Comparison of ENCODE assay signal across 8 cellular contexts in genomic region chr4:26857278-26858034, GRCh38. TPM values are rescaled to one million over a fixed set of nuclear protein-coding genes. Genes with fewer than 3 reads are reported as not detected.
DNase-seq lines count a peak whose midpoint lies in the region; ATAC-seq and TF ChIP-seq lines count a peak whose summit lies in the region.

No MANE protein-coding gene starts in this region.

- H3K4me3 ChIP-seq in PC-9, result peak overlapping the region; percentile 65
- H3K4me3 ChIP-seq in esophagus muscularis mucosa, result peak overlapping the region; percentile 66 to 76 (median 70)

- TF ChIP-seq POLR2A in esophagus muscularis mucosa (IDR thresholded peaks at IDR 0.05; ENCODE audit: low read depth), result no peak

- peak; percentile 91 for DNase-seq in DMS53 treated with DMSO at 0.1 percent for 48 hours (lab: John Stamatoyannopoulos, UW; ENCODE audit: unreplicated experiment)
- peak; percentile 70 to 92 for DNase-seq in PC-9
- peak; percentile 92 to 94 for DNase-seq in activated T-cell treated with anti-CD3 and anti-CD28 coated beads, Interleukin-2, amount 50 U/mL, for 48 hours
- peak; percentile 94 for DNase-seq in esophagus muscularis mucosa (ENCODE audit: extremely low spot score)
- peak; percentile 84 for DNase-seq in myocyte (ENCODE audit: low read depth)
- peak; percentile 83 for DNase-seq in stimulated activated CD8-positive, alpha-beta memory T cell treated with anti-CD3 and anti-CD28 coated beads, Interleukin-7, amount 100 ng/mL, for 24 hours (ENCODE audit: low read depth)

- no peaks in the 10 kb centered on the region for H4K20me1 ChIP-seq in PC-9 (ENCODE audit: insufficient read depth)

- TF ChIP-seq CTCF in PC-9 (conservative IDR thresholded peaks at IDR 0.05) (no peak), esophagus muscularis mucosa (IDR thresholded peaks at IDR 0.05) (peak in 1 of 3 experiments; percentile 14)

- H3K79me2 ChIP-seq in PC-9 (ENCODE audit: low read depth), result peaks cover 23% of the 10 kb centered on the region

- H3K36me3 ChIP-seq in PC-9 (ENCODE audit: low read depth), result no peaks in the 10 kb centered on the region
- H3K36me3 ChIP-seq in esophagus muscularis mucosa, result no peaks in the 10 kb centered on the region

- POLR2A ChIA-PET in PC-9 (lab: Charles Lee; ENCODE audit: unreplicated experiment), result interaction anchor here (0.6 kb wide), 4 partner anchors 11 to 805 kb away, joined by 3 to 7 read pairs (median 6); no protein-coding TSS in a partner anchor

- peak overlapping the region; percentile 96 for H3K4me2 ChIP-seq in PC-9

- WGBS in esophagus muscularis mucosa, result under 1% methylated on average over 34 of the region's 65 CpGs

- peaks cover 15% of the 10 kb centered on the region for H3K4me1 ChIP-seq in PC-9 (replicated peaks; ENCODE audit: insufficient read depth)
- peaks cover 17 to 35% (median 33%) of the 10 kb centered on the region in 4 donors for H3K4me1 ChIP-seq in esophagus muscularis mucosa

- peaks cover 19% of the 10 kb centered on the region for H3F3A ChIP-seq in PC-9 (ENCODE audit: insufficient read depth, low read depth)

- H3K27ac ChIP-seq in PC-9 (peak overlapping the region; percentile 30; the same call in 1 of the 2 replicates), esophagus muscularis mucosa (replicated peaks in 1 of 4) (peak overlapping the region; percentile 75 to 81 (median 80))

- no peak for TF ChIP-seq RAD21 in Ishikawa (IDR thresholded peaks at IDR 0.05; ENCODE audit: low read depth)

- CTCF ChIA-PET in PC-9 (lab: Charles Lee), result no interaction called here

- TF ChIP-seq EP300 in Ishikawa (IDR thresholded peaks at IDR 0.05; ENCODE audit: borderline replicate concordance), result no peak
- TF ChIP-seq EP300 in esophagus muscularis mucosa (IDR thresholded peaks at IDR 0.05), result no peak

- H3K9me2 ChIP-seq in PC-9 (ENCODE audit: insufficient read depth), result no peaks in the 10 kb centered on the region

- H3K27me3 ChIP-seq in PC-9 (ENCODE audit: insufficient read depth, low read depth) (no peaks in the 10 kb centered on the region), esophagus muscularis mucosa (no peaks in the 10 kb centered on the region)

- H2AFZ ChIP-seq in PC-9, result peak overlapping the region; percentile 100

- peak; percentile 38 for ATAC-seq in GM21619 (IDR thresholded peaks at IDR 0.05; ENCODE audit: unreplicated experiment)

- TSS peak; percentile 46 for BruUV-seq in PC-9 (replicated peaks; lab: Mats Ljungman, UMichigan)

- H3K9me3 ChIP-seq in PC-9 (ENCODE audit: insufficient read depth, low read depth) (no peaks in the 10 kb centered on the region), esophagus muscularis mucosa (no peaks in the 10 kb centered on the region)

- intact Hi-C loops in PC-9 (cut with micrococcal nuclease; ENCODE audit: unreplicated experiment) (loop anchor here (5.0 to 10.0 kb wide), 3 partner anchors 133 to 1695 kb away; partner anchors contain the start of gene SEPSECS), esophagus muscularis mucosa (cut with DNase I) (loop anchor here (2.0 to 10.0 kb wide), 2 partner anchors 153 to 273 kb away; partner anchors contain the start of gene TBC1D19)

TF ChIP-seq in Ishikawa, 13 proteins besides CTCF, POLR2A, EP300 and RAD21:
- no peak; the same call in 1 of the 2 replicates for TF ChIP-seq CREB1 (IDR thresholded peaks at IDR 0.05; ENCODE audit: low read depth)
- peak; percentile 40; the same call in 1 of the 2 replicates for TF ChIP-seq TEAD4 (IDR thresholded peaks at IDR 0.05)
- peak; percentile 17; the same call in 1 of the 2 replicates for TF ChIP-seq NFIC (IDR thresholded peaks at IDR 0.05)
- peak; percentile 97 for TF ChIP-seq EGR1 (IDR thresholded peaks at IDR 0.05)
- TF ChIP-seq ZBTB7A (IDR thresholded peaks at IDR 0.05; ENCODE audit: low read depth), result 0 out of 2 replicates have a peak, but pooled peaks have one; percentile 47
- TF ChIP-seq YY1 (IDR thresholded peaks at IDR 0.05; ENCODE audit: low read depth), result no peak; the same call in 1 of the 2 replicates
- peak; percentile 93 for TF ChIP-seq TAF1 (IDR thresholded peaks at IDR 0.05; ENCODE audit: low read depth)
- TF ChIP-seq MAX (IDR thresholded peaks at IDR 0.05), result peak; percentile 62; the same call in 1 of the 2 replicates
- no peak; the same call in 1 of the 2 replicates for TF ChIP-seq TCF12 (IDR thresholded peaks at IDR 0.05; ENCODE audit: low read depth)
- TF ChIP-seq CEBPB (IDR thresholded peaks at IDR 0.05), result no peak
- no peak for TF ChIP-seq REST (IDR thresholded peaks at IDR 0.05; ENCODE audit: low read depth)
- no peak for TF ChIP-seq FOXM1 (IDR thresholded peaks at IDR 0.05; ENCODE audit: borderline replicate concordance, low read depth)
- TF ChIP-seq USF1 (IDR thresholded peaks at IDR 0.05), result no peak
TF ChIP-seq in Ishikawa: peak in this region for 6.

RNA-seq across cellular contexts. Expression of gene STIM2, which starts 3.2 kb away (rescaled TPM):
- total RNA-seq in PC-9 (2021) (21.8 and 30.2 TPM in 2 replicates), esophagus muscularis mucosa (10 to 100 TPM in 2 of 4 donors, 1 to 10 TPM in 2; 9.6 to 12.2 (median 10.1) TPM), myocyte (32.4 and 49.1 TPM in 2 replicates)
- 13.7 TPM for polyA plus RNA-seq in myocyte (2012)

Comparison
In these comparisons a context has a peak if more than half of its experiments do, and no peak if none do; other contexts are left out.
1. Peak in every context shown above with its lines: DNase-seq, ATAC-seq, H3K4me3 ChIP-seq and H3K27ac ChIP-seq.